8 cellular contexts compared by ENCODE assay signal in genomic region chr5:143399616-143400540, GRCh38. TPM values are rescaled to one million over a fixed set of nuclear protein-coding genes. Genes with fewer than 3 reads are reported as not detected.
DNase-seq lines count a peak whose midpoint lies in the region; ATAC-seq and TF ChIP-seq lines count a peak whose summit lies in the region.

No MANE protein-coding gene starts in this region.

- peak overlapping the region; percentile 91 for H3K4me3 ChIP-seq in AG10803 (ENCODE audit: low read length)
- H3K4me3 ChIP-seq in HFF-Myc (replicated peaks; ENCODE audit: low read depth, low read length) = peak overlapping the region; percentile 6
- H3K4me3 ChIP-seq in cardiac fibroblast (replicated peaks in 1 of 2; ENCODE audit: low read depth in 2 of 2, low read length in 2 of 2) = peak overlapping the region; percentile 16 to 86

- ATAC-seq in GM18511 (IDR thresholded peaks at IDR 0.05; ENCODE audit: unreplicated experiment) (no peak), HG03378 (IDR thresholded peaks at IDR 0.05; ENCODE audit: unreplicated experiment) (no peak), HG03469 (IDR thresholded peaks at IDR 0.05; ENCODE audit: unreplicated experiment) (no peak)

- DNase-seq in AG10803 (ENCODE audit: low read depth) (no peak), HFF-Myc (ENCODE audit: extremely low read depth, low read depth) (no peak), cardiac fibroblast (ENCODE audit: low read depth in 2 of 2) (peak in 1 of 2 donors; percentile 30), myocyte (ENCODE audit: low read depth) (peak; percentile 17)
- DNase-seq in effector CD8-positive, alpha-beta T cell (lab: John Stamatoyannopoulos, UW) = no peak

- no peak for TF ChIP-seq CTCF in AG10803 (conservative IDR thresholded peaks at IDR 0.05; ENCODE audit: low read length)
- no peak for TF ChIP-seq CTCF in HFF-Myc (IDR thresholded peaks at IDR 0.05; ENCODE audit: low read depth, low read length, missing control alignments)
- TF ChIP-seq CTCF in cardiac fibroblast (IDR thresholded peaks at IDR 0.05; ENCODE audit: low read depth, low read length) = no peak

RNA-seq across cellular contexts. Expression of gene NR3C1, which starts 3.6 kb away (rescaled TPM):
- total RNA-seq in myocyte = 52.2 and 59.9 TPM in 2 replicates
- 20.3 TPM for polyA plus RNA-seq in myocyte (2012)

Comparison
In these comparisons a context has a peak if more than half of its experiments do, and no peak if none do; other contexts are left out.
1. H3K4me3 ChIP-seq: peak in every context shown above with its lines; median percentile 91 in AG10803; 51 in cardiac fibroblast; 6 in HFF-Myc.